In genomic region chr5:159331099-159331973, GRCh38 we compare ENCODE assay signal across 8 cellular contexts. TPM values are rescaled to one million over a fixed set of nuclear protein-coding genes. Genes with fewer than 3 reads are reported as not detected.
DNase-seq lines count a peak whose midpoint lies in the region; ATAC-seq and TF ChIP-seq lines count a peak whose summit lies in the region.

No MANE protein-coding gene starts in this region.

- H3K36me3 ChIP-seq in PC-9 (ENCODE audit: low read depth): no peaks in the 10 kb centered on the region
- H3K36me3 ChIP-seq in neutrophil: no peaks in the 10 kb centered on the region
- H3K36me3 ChIP-seq in tibial artery: no peaks in the 10 kb centered on the region

- CTCF ChIA-PET in PC-9 (lab: Charles Lee): interaction anchor here (0.6 to 1.0 kb wide), 4 partner anchors 20 to 589 kb away, joined by 3 to 5 read pairs (median 3); no protein-coding TSS in a partner anchor

- H3K4me2 ChIP-seq in PC-9: peak overlapping the region; percentile 83

- H3F3A ChIP-seq in PC-9 (ENCODE audit: insufficient read depth, low read depth): no peaks in the 10 kb centered on the region

- DNase-seq in NCI-H2196 (lab: John Stamatoyannopoulos, UW; ENCODE audit: unreplicated experiment) (peak; percentile 7), NCI-H2196 treated with DMSO at 0.1 percent for 48 hours (lab: John Stamatoyannopoulos, UW; ENCODE audit: unreplicated experiment) (no peak), PC-9 (peak in 1 of 2 experiments; percentile 73), activated T-helper 1 cell treated with Interleukin-2 at 50 U/mL for 16 hours (ENCODE audit: low read depth) (peak; percentile 61), fibroblast of the conjunctiva (ENCODE audit: low read depth) (peak; percentile 35), tibial artery (peak; percentile 62 to 72)

- BruUV-seq in PC-9 (replicated peaks; lab: Mats Ljungman, UMichigan): TSS peak; percentile 38

- no peaks in the 10 kb centered on the region for H3K79me2 ChIP-seq in PC-9 (ENCODE audit: low read depth)

- intact Hi-C loops in PC-9 (cut with micrococcal nuclease; ENCODE audit: unreplicated experiment): loop anchor here (1.0 to 5.0 kb wide), 2 partner anchors 111 to 656 kb away; no protein-coding TSS in a partner anchor
- intact Hi-C loops in tibial artery (cut with DNase I; ENCODE audit: low total_unique reads): no loop called here

- H3K4me1 ChIP-seq in PC-9 (replicated peaks; ENCODE audit: insufficient read depth) (no peaks in the 10 kb centered on the region), neutrophil (ENCODE audit: control insufficient read depth in 1 of 2, insufficient read depth in 1 of 2, low read depth in 1 of 2, low read length in 1 of 2) (peaks cover 7 to 14% of the 10 kb centered on the region in 2 experiments), tibial artery (peaks cover 0 to 11% (median 8%) of the 10 kb centered on the region in 4 donors)

- no peak overlapping the region for H3K27ac ChIP-seq in PC-9
- H3K27ac ChIP-seq in neutrophil: no peak overlapping the region
- no peak overlapping the region for H3K27ac ChIP-seq in tibial artery

- no peaks in the 10 kb centered on the region; the same call in 1 of the 2 replicates for H4K20me1 ChIP-seq in PC-9 (ENCODE audit: insufficient read depth)

- peak overlapping the region; percentile 81 for H2AFZ ChIP-seq in PC-9

- H3K9me3 ChIP-seq in PC-9 (ENCODE audit: insufficient read depth, low read depth) (no peaks in the 10 kb centered on the region), neutrophil (no peaks in the 10 kb centered on the region), tibial artery (no peaks in the 10 kb centered on the region)

- no peaks in the 10 kb centered on the region for H3K9me2 ChIP-seq in PC-9 (ENCODE audit: insufficient read depth)

- peak; percentile 55 for ATAC-seq in HG02981 (IDR thresholded peaks at IDR 0.05; ENCODE audit: unreplicated experiment)

- POLR2A ChIA-PET in PC-9 (lab: Charles Lee; ENCODE audit: unreplicated experiment): no interaction called here

- TF ChIP-seq CTCF in PC-9 (conservative IDR thresholded peaks at IDR 0.05): peak; percentile 87
- TF ChIP-seq CTCF in neutrophil (IDR thresholded peaks at IDR 0.05): peak; percentile 66
- TF ChIP-seq CTCF in tibial artery (IDR thresholded peaks at IDR 0.05): peak; percentile 52 to 61

- H3K27me3 ChIP-seq in PC-9 (ENCODE audit: insufficient read depth, low read depth) (peaks cover 24% of the 10 kb centered on the region), neutrophil (peaks cover 36% of the 10 kb centered on the region), tibial artery (peaks cover 0 to 34% of the 10 kb centered on the region in 2 donors)

- H3K4me3 ChIP-seq in PC-9 (peak overlapping the region; percentile 56; the same call in 1 of the 2 replicates), neutrophil (ENCODE audit: low read depth in 1 of 2, low read length in 1 of 2) (no peak overlapping the region), tibial artery (peak overlapping the region; percentile 39 to 49)

RNA-seq across cellular contexts. Expression of gene IL12B, which starts 1.0 kb away (rescaled TPM):
- total RNA-seq in PC-9 (2021): not detected in 2 replicates

Comparison
In these comparisons a context has a peak if more than half of its experiments do, and no peak if none do; other contexts are left out.
1. H3K4me3 ChIP-seq: peak in PC-9 (single experiment) and tibial artery (2 of 2); none in neutrophil (0 of 2).
2. Peak in every context shown above with its lines, with median percentiles within 50 percentile points of each other: CTCF ChIP-seq.